19 cellular contexts compared by ENCODE assay signal in genomic region chr7:80496586-80496985, GRCh38. TPM values are rescaled to one million over a fixed set of nuclear protein-coding genes. Genes with fewer than 3 reads are reported as not detected.
DNase-seq lines count a peak whose midpoint lies in the region; ATAC-seq, FAIRE-seq and TF ChIP-seq lines count a peak whose summit lies in the region.
"Had no signal": no experiment of that assay in that cellular context is flagged by ENCODE, and none has a peak within 500 bp of the region (broad histone marks: within the 10 kb centered on the region; RNA-seq: fewer than 3 reads in every experiment).

No MANE protein-coding gene starts in this region.

- peaks cover 35% of the 10 kb centered on the region for H3K4me1 Mint-ChIP-seq in nephron

- ATAC-seq in GM12878: no peak
- ATAC-seq: HepG2 had no signal

- no peaks in the 10 kb centered on the region for H3K4me1 ChIP-seq in GM12878 (ENCODE audit: control insufficient read depth, insufficient read depth, low read length)
- H3K4me1 ChIP-seq: Caco-2 had no signal

- SMC1A ChIA-PET in GM12878 (lab: Charles Lee; ENCODE audit: uncharacterized antibody, unreplicated experiment): interaction anchor here (0.6 to 1.1 kb wide), 2 partner anchors 12 to 1465 kb away, joined by 3 read pairs; no protein-coding TSS in a partner anchor

- H3K36me3 Mint-ChIP-seq in nephron (ENCODE audit: low read depth): no peaks in the 10 kb centered on the region
- H3K36me3 Mint-ChIP-seq: CD14-positive monocyte had no signal

- peak overlapping the region in 2 of 3 experiments; percentile 12 to 28 for H3K27ac Mint-ChIP-seq in nephron

- WGBS in GM12878 (ENCODE audit: insufficient coverage, insufficient replicate concordance, low lambda C conversion rate, missing lambda C conversion rate): 0% methylated on average over 3 of the region's 3 CpGs

- POLR2A ChIA-PET in GM12878 (lab: Charles Lee): no interaction called here

- TF ChIP-seq RAD21 in GM12878 (IDR thresholded peaks at IDR 0.05; ENCODE audit: insufficient read depth, low read depth, low read length): no peak

- H3K4me3 ChIP-seq in GM12878: no peak overlapping the region

- TF ChIP-seq POLR2A in GM12878 (IDR thresholded peaks at IDR 0.05; ENCODE audit: low read depth, low read length): no peak

- no peak for TF ChIP-seq EP300 in GM12878 (IDR thresholded peaks at IDR 0.05; ENCODE audit: borderline replicate concordance in 1 of 2, control insufficient read depth in 1 of 2, low read depth in 2 of 2, low read length in 2 of 2)

- no peak overlapping the region for H3K4me2 ChIP-seq in GM12878 (ENCODE audit: control insufficient read depth, insufficient read depth)
- H3K4me2 ChIP-seq: KMS-11 had no signal

- no peaks in the 10 kb centered on the region for H3K27me3 ChIP-seq in GM12878 (replicated peaks in 1 of 2; ENCODE audit: control insufficient read depth in 2 of 2, insufficient read depth in 2 of 2, low read length in 1 of 2)

- no peaks in the 10 kb centered on the region for H3K79me2 ChIP-seq in GM12878 (ENCODE audit: control insufficient read depth, insufficient read depth, low read length)

- peak overlapping the region in 1 of 3 experiments; percentile 24 for H3K4me3 Mint-ChIP-seq in nephron
- H3K4me3 Mint-ChIP-seq: CD14-positive monocyte had no signal

- RAD21 ChIA-PET in GM12878 (lab: Charles Lee; ENCODE audit: unreplicated experiment): no interaction called here

- BruUV-seq in GM12878 (replicated peaks; lab: Mats Ljungman, UMichigan): no TSS peak

- no peaks in the 10 kb centered on the region for H3K9me3 ChIP-seq in GM12878 (replicated peaks; ENCODE audit: control insufficient read depth, insufficient read depth, low read length)
- H3K9me3 ChIP-seq: Caco-2 had no signal

- CTCF ChIA-PET in GM12878 (lab: Yijun Ruan, JAX): no interaction called here

- peaks cover 3% of the 10 kb centered on the region for H3K9me3 Mint-ChIP-seq in nephron

- intact Hi-C loops in GM12878 (cut with micrococcal nuclease; ENCODE audit: unreplicated experiment): no loop called here

- TF ChIP-seq CTCF in GM12878 (IDR thresholded peaks at IDR 0.05 in 2 of 3, conservative IDR thresholded peaks at IDR 0.05 in 1 of 3; ENCODE audit: control insufficient read depth in 2 of 3, extremely low read depth in 1 of 3, insufficient read depth in 1 of 3, low read depth in 3 of 3, low read length in 3 of 3) (no peak), nephron (IDR thresholded peaks at IDR 0.05; ENCODE audit: unreplicated experiment in 3 of 3) (no peak)

- DNase-seq in EL: peak; percentile 31
- peak; percentile 77 for DNase-seq in LHCN-M2 (ENCODE audit: low read depth)
- DNase-seq in GM12878 (ENCODE audit: low read depth, low spot score): no peak
- no peak for DNase-seq in globus pallidus (ENCODE audit: low spot score)
- DNase-seq in NCI-H1694 (lab: John Stamatoyannopoulos, UW): no peak
- DNase-seq in glomerular visceral epithelial cell (ENCODE audit: extremely low spot score): no peak
- DNase-seq: AML-193, Caco-2, GOT3, NCI-H1105, NCI-H1694 treated with DMSO at 0.1 percent for 48 hours, NCI-H2107, NCI-H526 treated with DMSO at 0.1 percent for 48 hours, SHP77 treated with DMSO at 0.1 percent for 48 hours had no signal

- no peaks in the 10 kb centered on the region for H4K20me1 ChIP-seq in GM12878 (ENCODE audit: control insufficient read depth, insufficient read depth)

- no peak overlapping the region for H3K9ac ChIP-seq in GM12878 (ENCODE audit: control insufficient read depth, insufficient read depth, low read length)
- H3K9ac ChIP-seq: KMS-11 had no signal

- H2AFZ ChIP-seq in GM12878 (ENCODE audit: control insufficient read depth, low read depth, low read length): no peak overlapping the region

- no peak overlapping the region for H3K27ac ChIP-seq in GM12878 (ENCODE audit: control insufficient read depth, insufficient read depth)
- H3K27ac ChIP-seq: KMS-11 had no signal

- in situ Hi-C loops in GM12878 (cut with MboI): no loop called here

- no peaks in the 10 kb centered on the region for H3K27me3 Mint-ChIP-seq in nephron (ENCODE audit: low read depth)

- FAIRE-seq in GM12878 (lab: Jason Lieb, UNC): no peak
- FAIRE-seq: HepG2 had no signal

- no peaks in the 10 kb centered on the region for H3K36me3 ChIP-seq in GM12878 (ENCODE audit: control insufficient read depth in 2 of 2, insufficient read depth in 2 of 2, low read length in 1 of 2)

TF ChIP-seq in GM12878, 131 proteins besides CTCF, POLR2A, EP300 and RAD21:
- TF ChIP-seq ZBED1 (IDR thresholded peaks at IDR 0.05; ENCODE audit: borderline replicate concordance) (0 out of 2 replicates have a peak, but pooled peaks have one; percentile 42), FOXK2 (IDR thresholded peaks at IDR 0.05) (no peak), JUNB (IDR thresholded peaks at IDR 0.05) (0 out of 2 replicates have a peak, but pooled peaks have one; percentile 22), IKZF2 (IDR thresholded peaks at IDR 0.05) (no peak), SP1 (IDR thresholded peaks at IDR 0.05; ENCODE audit: low read depth, low read length) (no peak), NFIC (IDR thresholded peaks at IDR 0.05; ENCODE audit: low read depth, low read length) (peak; percentile 21; the same call in 1 of the 2 replicates), RELA (IDR thresholded peaks at IDR 0.05; ENCODE audit: borderline replicate concordance, partially characterized antibody) (no peak), NBN (IDR thresholded peaks at IDR 0.05) (no peak), DPF2 (IDR thresholded peaks at IDR 0.05) (no peak), SUZ12 (IDR thresholded peaks at IDR 0.05; ENCODE audit: unreplicated experiment) (no peak), ZNF207 (IDR thresholded peaks at IDR 0.05; ENCODE audit: borderline replicate concordance) (no peak), TCF7 (IDR thresholded peaks at IDR 0.05; ENCODE audit: borderline replicate concordance) (no peak)

RNA-seq across cellular contexts. Expression of gene GNAT3, which starts 15.3 kb away (rescaled TPM):
- total RNA-seq in LHCN-M2 (2014; rRNA removed) (not detected in 2 replicates), GM12878 (2014; rRNA removed) (5.6 and 6.5 TPM in 2 replicates), GM12878 (2014; rRNA removed; fragmentation: Illumina TruSeq; extraction: Trizol) (8.3 and 8.4 TPM in 2 replicates), GM12878 (2021) (4.3 and 5.8 TPM in 2 replicates)
- polyA plus RNA-seq in LHCN-M2 (2012): not detected
- total RNA-seq in GM12878 (2013; cell fraction: nucleolus; rRNA removed): not detected in 2 replicates
- polyA plus RNA-seq in GM12878 (2011; ENCODE audit: low read depth): not detected
- polyA plus RNA-seq in GM12878 (2011; rRNA removed) (not detected in 2 replicates), GM12878 (2014; fragmentation: Illumina TruSeq; extraction: Trizol) (3.7 and 5.8 TPM in 2 replicates), GM12878 (2014; fragmentation: Nextera tagmentation; extraction: Ambion mirVana) (1 to 10 TPM; 5.5 to 6.3 TPM), GM12878 (2014; rRNA removed) (1.7 and 3.1 TPM in 2 replicates), GM12878 (2016; fragmentation: Nextera tagmentation; extraction: Ambion mirVana) (1 to 10 TPM; 6.7 to 7.0 TPM)
- polyA plus RNA-seq in GM12878 (2011; cell fraction: cytosol; rRNA removed): not detected in 2 replicates
- not detected in 2 replicates for polyA plus RNA-seq in GM12878 (2011; cell fraction: nucleus; rRNA removed)
- not detected in 2 replicates for polyA plus RNA-seq in GM12878 (2012)
- not detected in 2 replicates for polyA minus RNA-seq in GM12878 (2011; rRNA and poly(A)+ RNA removed)
- polyA minus RNA-seq in GM12878 (2011; cell fraction: cytosol; rRNA and poly(A)+ RNA removed): not detected in 2 replicates
- not detected in 2 replicates for polyA minus RNA-seq in GM12878 (2011; cell fraction: nucleus; rRNA and poly(A)+ RNA removed)
- total RNA-seq: A673, Caco-2, HepG2 had no signal
- polyA plus RNA-seq: CD14-positive monocyte, HepG2 had no signal

Comparison
In these comparisons a context has a peak if more than half of its experiments do, and no peak if none do; other contexts are left out.
1. DNase-seq: peak in EL (single experiment) and LHCN-M2 (single experiment); none in GM12878 (single experiment), globus pallidus (single experiment), NCI-H1694 (single experiment) and glomerular visceral epithelial cell (single experiment).